Comparison of ENCODE assay signal across 20 cellular contexts in the genomic region with DNA sequence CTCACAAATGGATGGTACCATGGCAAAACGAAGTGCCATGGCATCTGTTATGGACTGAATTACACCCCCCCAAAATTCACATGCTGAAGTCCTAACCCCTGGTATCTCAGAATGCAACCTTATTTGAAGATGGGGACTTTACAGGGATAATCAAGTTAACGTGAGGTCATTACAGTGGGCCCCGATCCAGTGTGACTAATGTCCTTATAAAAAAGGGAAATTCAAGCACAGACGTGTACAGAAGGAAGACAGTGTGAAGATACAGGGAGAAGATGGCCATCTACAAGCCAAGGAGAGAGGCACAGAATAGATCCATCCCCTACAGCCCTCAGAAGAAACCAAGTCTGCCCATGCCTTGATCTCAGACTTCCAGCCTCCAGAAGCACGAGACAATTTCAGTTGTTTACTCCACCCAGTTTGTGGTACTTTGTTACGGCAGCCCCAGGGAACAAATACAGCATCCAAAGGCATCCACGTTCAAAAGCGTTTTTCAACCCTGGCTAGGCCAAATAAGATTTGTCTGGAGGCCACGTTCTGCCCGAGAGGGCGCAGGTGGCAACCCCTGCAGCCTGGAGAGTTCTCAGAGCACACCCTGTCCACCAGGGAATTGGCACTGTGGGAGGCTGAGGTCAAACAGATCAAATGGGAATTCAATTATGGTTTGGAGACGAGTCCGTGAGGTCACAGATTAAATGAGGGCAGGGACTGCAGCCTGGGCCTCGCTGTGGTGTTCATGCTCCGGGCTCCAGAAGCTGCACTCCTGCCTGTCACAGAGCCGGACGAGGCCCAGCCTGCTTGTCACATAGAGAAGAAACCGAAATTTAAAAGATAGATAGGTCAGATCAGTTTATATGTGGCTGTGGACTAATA.
A peak's percentile ranks its signal among the peaks of the same experiment; 100 is the strongest.
DNase-seq lines count a peak whose midpoint lies in the region; ATAC-seq, FAIRE-seq and TF ChIP-seq lines count a peak whose summit lies in the region.
"Had no signal": no experiment of that assay in that cellular context is flagged by ENCODE, and none has a peak within 500 bp of the region (broad histone marks: within the 10 kb centered on the region; RNA-seq: fewer than 3 reads in every experiment).

No MANE protein-coding gene starts in this region.

- DNase-seq in mammary epithelial cell (peak; percentile 52), breast epithelium (ENCODE audit: low spot score in 2 of 2) (no peak), coronary artery (ENCODE audit: low spot score) (peak; percentile 33), keratinocyte (ENCODE audit: low read depth, low spot score) (no peak), GM03348 (ENCODE audit: low spot score) (no peak), omental fat pad (ENCODE audit: low spot score) (no peak), DMS79 (lab: John Stamatoyannopoulos, UW) (no peak)
- no peak for DNase-seq in stimulated activated naive B cell treated with anti-CD40 and anti-IgM and Interleukin-4, amounts not matched to agents 10 μg/mL and 1 μg/mL and 100 μg/mL, for 72 hours
- DNase-seq: GOT3, MM.1S, NCI-H1105, NCI-H187, NCI-H2171, NCI-H524 treated with DMSO at 0.1 percent for 48 hours, SJCRH30 had no signal

- H3K9ac ChIP-seq in mammary epithelial cell (ENCODE audit: insufficient read depth, low read length) (no peak overlapping the region), keratinocyte (ENCODE audit: control insufficient read depth, extremely low read depth, insufficient read depth, low read length) (no peak overlapping the region)
- H3K9ac ChIP-seq: KMS-11 had no signal

- no peaks in the 10 kb centered on the region for H3K36me3 ChIP-seq in mammary epithelial cell (ENCODE audit: insufficient read depth, low read length)
- no peaks in the 10 kb centered on the region for H3K36me3 ChIP-seq in breast epithelium
- no peaks in the 10 kb centered on the region for H3K36me3 ChIP-seq in keratinocyte (ENCODE audit: control insufficient read depth in 2 of 2, extremely low read depth in 1 of 2, insufficient read depth in 2 of 2, low read length in 2 of 2)
- H3K36me3 ChIP-seq: SJCRH30 had no signal

- dilution Hi-C loops in mammary epithelial cell (cut with HindIII; ENCODE audit: low sequenced_read_pairs) = no loop called here
- dilution Hi-C loops in keratinocyte (cut with MboI; ENCODE audit: extremely low pct_ligation_motif_present, low sequenced_read_pairs) = no loop called here

- H3K4me1 ChIP-seq in mammary epithelial cell (ENCODE audit: insufficient read depth, low read length) = no peaks in the 10 kb centered on the region
- H3K4me1 ChIP-seq in breast epithelium = no peaks in the 10 kb centered on the region
- peaks cover 8% of the 10 kb centered on the region for H3K4me1 ChIP-seq in keratinocyte (ENCODE audit: control insufficient read depth, extremely low read depth, insufficient read depth, low read length)
- H3K4me1 ChIP-seq: SJCRH30 had no signal

- H3K27me3 ChIP-seq in mammary epithelial cell (ENCODE audit: insufficient read depth, low read length) (peaks cover 3% of the 10 kb centered on the region), breast epithelium (no peaks in the 10 kb centered on the region), keratinocyte (ENCODE audit: control insufficient read depth, extremely low read depth, insufficient read depth, low read length) (no peaks in the 10 kb centered on the region)
- H3K27me3 ChIP-seq: SJCRH30 had no signal

- no peak for ATAC-seq in stimulated activated naive B cell treated with anti-CD40 and anti-IgM and Interleukin-4, amounts not matched to agents 10 μg/mL and 1 μg/mL and 100 μg/mL, for 72 hours (replicated peaks)
- ATAC-seq in omental fat pad (ENCODE audit: low FRiP score) = no peak

- intact Hi-C loops in mammary epithelial cell (cut with micrococcal nuclease) (no loop called here), breast epithelium (cut with DNase I; ENCODE audit: low total_unique reads) (no loop called here)

- H2AFZ ChIP-seq in mammary epithelial cell (ENCODE audit: low read depth, low read length) = peak overlapping the region; percentile 36
- peak overlapping the region; percentile 24 for H2AFZ ChIP-seq in keratinocyte (ENCODE audit: control insufficient read depth, low read length)

- H3K27ac Mint-ChIP-seq in stimulated activated naive B cell treated with anti-CD40 and anti-IgM and Interleukin-4, amounts not matched to agents 10 μg/mL and 1 μg/mL and 100 μg/mL, for 72 hours = peak overlapping the region; percentile 14

- peaks cover 2% of the 10 kb centered on the region for H3K9me1 ChIP-seq in keratinocyte (ENCODE audit: control insufficient read depth, extremely low read depth, insufficient read depth, low read length)

- no peak overlapping the region for H3K4me3 Mint-ChIP-seq in stimulated activated naive B cell treated with anti-CD40 and anti-IgM and Interleukin-4, amounts not matched to agents 10 μg/mL and 1 μg/mL and 100 μg/mL, for 72 hours

- no peaks in the 10 kb centered on the region for H4K20me1 ChIP-seq in mammary epithelial cell (ENCODE audit: insufficient read depth, low read length)
- no peaks in the 10 kb centered on the region for H4K20me1 ChIP-seq in keratinocyte (ENCODE audit: control insufficient read depth, extremely low read depth, insufficient read depth, low read length)

- H3K36me3 Mint-ChIP-seq in stimulated activated naive B cell treated with anti-CD40 and anti-IgM and Interleukin-4, amounts not matched to agents 10 μg/mL and 1 μg/mL and 100 μg/mL, for 72 hours = no peaks in the 10 kb centered on the region

- H3K9me3 Mint-ChIP-seq in stimulated activated naive B cell treated with anti-CD40 and anti-IgM and Interleukin-4, amounts not matched to agents 10 μg/mL and 1 μg/mL and 100 μg/mL, for 72 hours = peaks cover 0 to 2% of the 10 kb centered on the region in 2 donors

- TF ChIP-seq CTCF in mammary epithelial cell (conservative IDR thresholded peaks at IDR 0.05 in 1 of 2, IDR thresholded peaks at IDR 0.05 in 1 of 2; ENCODE audit: extremely low read depth in 1 of 2, insufficient read depth in 1 of 2, low read depth in 1 of 2, low read length in 2 of 2) (no peak), breast epithelium (IDR thresholded peaks at IDR 0.05) (no peak), coronary artery (IDR thresholded peaks at IDR 0.05) (no peak), keratinocyte (optimal IDR thresholded peaks at IDR 0.05 in 1 of 3, IDR thresholded peaks at IDR 0.05 in 1 of 3, conservative IDR thresholded peaks at IDR 0.05 in 1 of 3; ENCODE audit: extremely low read depth in 1 of 3, insufficient read depth in 2 of 3, low read length in 3 of 3) (no peak), omental fat pad (IDR thresholded peaks at IDR 0.05) (no peak)

- peaks cover 5% of the 10 kb centered on the region in 2 donors for H3K4me1 Mint-ChIP-seq in stimulated activated naive B cell treated with anti-CD40 and anti-IgM and Interleukin-4, amounts not matched to agents 10 μg/mL and 1 μg/mL and 100 μg/mL, for 72 hours

- H3K4me2 ChIP-seq in mammary epithelial cell (ENCODE audit: insufficient read depth, low read depth, low read length) (no peak overlapping the region), keratinocyte (ENCODE audit: control insufficient read depth, extremely low read depth, insufficient read depth, low read depth, low read length) (peak overlapping the region; percentile 46)
- H3K4me2 ChIP-seq: KMS-11 had no signal

- no peaks in the 10 kb centered on the region for H3K9me3 ChIP-seq in mammary epithelial cell (replicated peaks; ENCODE audit: insufficient read depth, low read length)
- H3K9me3 ChIP-seq in breast epithelium = no peaks in the 10 kb centered on the region
- no peaks in the 10 kb centered on the region for H3K9me3 ChIP-seq in keratinocyte (ENCODE audit: control insufficient read depth, low read depth, low read length)
- H3K9me3 ChIP-seq: SJCRH30 had no signal

- WGBS in mammary epithelial cell (ENCODE audit: low coverage, missing lambda C conversion rate) = 73% methylated on average over 18 of the region's 18 CpGs

- H3K4me3 ChIP-seq in mammary epithelial cell (replicated peaks in 1 of 3; ENCODE audit: insufficient read depth in 1 of 3, low read depth in 2 of 3, low read length in 3 of 3) (no peak overlapping the region), breast epithelium (no peak overlapping the region), coronary artery (no peak overlapping the region), keratinocyte (ENCODE audit: control insufficient read depth in 2 of 3, extremely low read depth in 1 of 3, insufficient read depth in 2 of 3, low read depth in 1 of 3, low read length in 3 of 3) (no peak overlapping the region)
- H3K4me3 ChIP-seq: SJCRH30 had no signal

- no peak for TF ChIP-seq POLR2A in breast epithelium (IDR thresholded peaks at IDR 0.05)

- peaks cover 17 to 34% of the 10 kb centered on the region in 2 donors for H3K27me3 Mint-ChIP-seq in stimulated activated naive B cell treated with anti-CD40 and anti-IgM and Interleukin-4, amounts not matched to agents 10 μg/mL and 1 μg/mL and 100 μg/mL, for 72 hours

- H3K79me2 ChIP-seq in mammary epithelial cell (ENCODE audit: insufficient read depth, low read length) (no peaks in the 10 kb centered on the region), keratinocyte (ENCODE audit: control insufficient read depth, insufficient read depth, low read length) (no peaks in the 10 kb centered on the region)

- in situ Hi-C loops in mammary epithelial cell (cut with MboI; ENCODE audit: low sequenced_read_pairs in 2 of 2) = no loop called here

- CTCF ChIA-PET in mammary epithelial cell (lab: Charles Lee; ENCODE audit: low non-redundant PET) = no interaction called here

- BruUV-seq in mammary epithelial cell (replicated peaks; lab: Mats Ljungman, UMichigan) = no TSS peak

- H3K27ac ChIP-seq in mammary epithelial cell (ENCODE audit: insufficient read depth, low read depth, low read length) (no peak overlapping the region), breast epithelium (no peak overlapping the region), coronary artery (no peak overlapping the region), keratinocyte (ENCODE audit: control insufficient read depth, insufficient read depth, low read length) (no peak overlapping the region)
- H3K27ac ChIP-seq: KMS-11, RWPE1, SJCRH30 had no signal

- peak; percentile 59 for FAIRE-seq in keratinocyte (lab: Jason Lieb, UNC)
- FAIRE-seq: A204.1, G401.6, GM12892 had no signal

Comparison
In these comparisons a context has a peak if more than half of its experiments do, and no peak if none do; other contexts are left out.
1. DNase-seq: peak in mammary epithelial cell (single experiment) and coronary artery (single experiment); none in breast epithelium (0 of 2), keratinocyte (single experiment), stimulated activated naive B cell treated with anti-CD40 and anti-IgM and Interleukin-4, amounts not matched to agents 10 μg/mL and 1 μg/mL and 100 μg/mL, for 72 hours (single experiment), GM03348 (single experiment), omental fat pad (single experiment) and DMS79 (single experiment).